8 cellular contexts compared by ENCODE assay signal in the genomic region with DNA sequence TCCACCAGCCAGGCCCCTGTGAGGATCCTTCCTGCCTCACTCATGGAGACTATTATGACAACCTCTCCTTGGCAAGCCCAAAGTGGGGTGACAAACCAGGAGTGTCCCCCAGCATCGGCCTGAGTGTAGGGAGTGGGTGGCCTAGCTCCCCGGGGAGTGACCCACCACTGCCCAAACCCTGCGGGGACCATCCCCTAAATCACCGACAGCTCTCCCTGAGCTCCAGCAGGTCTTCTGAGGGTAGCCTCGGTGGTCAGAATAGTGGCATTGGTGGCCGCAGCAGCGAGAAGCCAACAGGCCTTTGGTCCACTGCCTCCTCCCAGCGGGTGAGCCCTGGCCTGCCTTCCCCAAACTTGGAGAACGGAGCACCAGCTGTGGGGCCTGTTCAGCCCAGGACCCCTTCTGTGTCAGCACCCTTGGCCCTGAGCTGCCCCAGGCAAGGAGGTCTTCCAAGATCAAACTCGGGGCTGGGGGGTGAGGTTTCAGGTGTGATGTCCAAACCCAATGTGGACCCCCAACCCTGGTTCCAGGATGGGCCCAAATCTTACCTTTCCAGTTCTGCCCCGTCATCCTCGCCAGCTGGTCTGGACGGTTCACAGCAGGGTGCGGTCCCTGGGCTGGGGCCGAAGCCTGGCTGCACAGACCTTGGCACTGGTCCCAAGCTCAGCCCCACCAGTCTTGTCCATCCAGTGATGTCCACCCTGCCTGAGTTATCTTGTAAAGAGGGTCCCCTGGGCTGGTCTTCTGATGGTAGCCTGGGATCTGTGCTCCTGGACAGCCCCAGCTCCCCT. TPM values are rescaled to one million over a fixed set of nuclear protein-coding genes. Genes with fewer than 3 reads are reported as not detected.
DNase-seq lines count a peak whose midpoint lies in the region; ATAC-seq and TF ChIP-seq lines count a peak whose summit lies in the region.

No MANE protein-coding gene starts in this region.

- H3K79me2 ChIP-seq in OCI-LY7 (ENCODE audit: insufficient read depth, low read depth, low read length): peaks cover 8% of the 10 kb centered on the region; the same call in 1 of the 2 replicates

- no peak for TF ChIP-seq CTCF in OCI-LY7 (conservative IDR thresholded peaks at IDR 0.05; ENCODE audit: low read length)
- no peak for TF ChIP-seq CTCF in fibroblast of pulmonary artery (IDR thresholded peaks at IDR 0.05; ENCODE audit: low read length, missing control alignments)
- TF ChIP-seq CTCF in sigmoid colon (IDR thresholded peaks at IDR 0.05): no peak

- no peaks in the 10 kb centered on the region for H3K27me3 ChIP-seq in sigmoid colon

- H3K36me3 ChIP-seq in OCI-LY7 (ENCODE audit: insufficient read depth, low read length) (no peaks in the 10 kb centered on the region; the same call in 1 of the 2 replicates), sigmoid colon (no peaks in the 10 kb centered on the region)

- H2AFZ ChIP-seq in OCI-LY7 (ENCODE audit: low read length): no peak overlapping the region

- DNase-seq in OCI-LY7 (ENCODE audit: low spot score) (peak; percentile 36), fibroblast of pulmonary artery (ENCODE audit: low read depth) (no peak), sigmoid colon (peak; percentile 76), iPS-NIHi11 (ENCODE audit: low spot score) (no peak), hippocampal formation (lab: John Stamatoyannopoulos, UW) (no peak), NCI-H128 (lab: John Stamatoyannopoulos, UW; ENCODE audit: unreplicated experiment) (no peak)

- peak overlapping the region; percentile 86 for H3K4me2 ChIP-seq in OCI-LY7 (ENCODE audit: low read length)

- H3K4me3 ChIP-seq in OCI-LY7 (ENCODE audit: low read depth, low read length, poor library complexity, severe bottlenecking): peak overlapping the region; percentile 69
- H3K4me3 ChIP-seq in fibroblast of pulmonary artery (replicated peaks; ENCODE audit: low read depth, low read length): peak overlapping the region; percentile 35
- peak overlapping the region; percentile 3 to 84 (median 72) for H3K4me3 ChIP-seq in sigmoid colon

- ATAC-seq in GM19035 (IDR thresholded peaks at IDR 0.05; ENCODE audit: unreplicated experiment) (peak; percentile 7), HG02870 (IDR thresholded peaks at IDR 0.05; ENCODE audit: unreplicated experiment) (no peak)

- POLR2A ChIA-PET in OCI-LY7 (lab: Charles Lee): interaction anchor here (0.9 to 4.3 kb wide), 5 partner anchors 11 to 61 kb away, joined by 3 to 20 read pairs (median 5); no protein-coding TSS in a partner anchor

- H3K4me1 ChIP-seq in OCI-LY7 (ENCODE audit: insufficient read depth, low read length, poor library complexity, severe bottlenecking) (peaks cover 56% of the 10 kb centered on the region), sigmoid colon (peaks cover 0 to 74% (median 65%) of the 10 kb centered on the region in 4 donors)

- intact Hi-C loops in OCI-LY7 (cut with micrococcal nuclease; ENCODE audit: unreplicated experiment) (loop anchor here (1.0 kb wide), 2 partner anchors 18 to 41 kb away; no protein-coding TSS in a partner anchor), sigmoid colon (cut with DNase I) (no loop called here)

- H4K20me1 ChIP-seq in OCI-LY7 (ENCODE audit: insufficient read depth, low read length): peaks cover 15% of the 10 kb centered on the region

- TF ChIP-seq EP300 in sigmoid colon (IDR thresholded peaks at IDR 0.05): no peak

- no peaks in the 10 kb centered on the region for H3K9me3 ChIP-seq in OCI-LY7 (ENCODE audit: low read length)
- H3K9me3 ChIP-seq in sigmoid colon: no peaks in the 10 kb centered on the region

- WGBS in sigmoid colon, 2 donors: 44 to 71% methylated on average over 15 of the region's 15 CpGs

- H3K9me2 ChIP-seq in OCI-LY7 (ENCODE audit: insufficient read depth, low read length): no peaks in the 10 kb centered on the region

- no TSS peak for BruUV-seq in OCI-LY7 (replicated peaks; lab: Mats Ljungman, UMichigan)

- H3K27ac ChIP-seq in OCI-LY7 (ENCODE audit: low read depth, low read length, poor library complexity, severe bottlenecking) (peak overlapping the region; percentile 73), sigmoid colon (peak overlapping the region; percentile 39 to 93 (median 88))

- CTCF ChIA-PET in OCI-LY7 (lab: Charles Lee; ENCODE audit: unreplicated experiment): interaction anchor here (0.9 to 1.2 kb wide), 3 partner anchors 40 to 50 kb away, joined by 3 to 4 read pairs (median 3); no protein-coding TSS in a partner anchor

- TF ChIP-seq POLR2A in sigmoid colon (IDR thresholded peaks at IDR 0.05): no peak

RNA-seq across cellular contexts. Expression of a gene that starts 1.0 kb away (rescaled TPM):
- 8.6 and 11.0 TPM in 2 replicates for total RNA-seq in OCI-LY7 (2014; rRNA removed; shearing (Covaris generic))
- total RNA-seq in OCI-LY7 (2022) (12.4 and 15.5 TPM in 2 replicates), sigmoid colon (10 to 100 TPM; 12.2 to 19.9 (median 13.2) TPM)
- polyA plus RNA-seq in sigmoid colon: 10 to 100 TPM in 1 of 3 donors, 1 to 10 TPM in 2; 3.0 to 13.2 (median 3.2) TPM

Comparison
In these comparisons a context has a peak if more than half of its experiments do, and no peak if none do; other contexts are left out.
1. DNase-seq: peak in OCI-LY7 (single experiment) and sigmoid colon (single experiment); none in fibroblast of pulmonary artery (single experiment), iPS-NIHi11 (single experiment), hippocampal formation (0 of 2) and NCI-H128 (single experiment).
2. Peak in every context shown above with its lines, with median percentiles within 50 percentile points of each other: H3K4me3 ChIP-seq.